24 cellular contexts compared by ENCODE assay signal in the genomic region with DNA sequence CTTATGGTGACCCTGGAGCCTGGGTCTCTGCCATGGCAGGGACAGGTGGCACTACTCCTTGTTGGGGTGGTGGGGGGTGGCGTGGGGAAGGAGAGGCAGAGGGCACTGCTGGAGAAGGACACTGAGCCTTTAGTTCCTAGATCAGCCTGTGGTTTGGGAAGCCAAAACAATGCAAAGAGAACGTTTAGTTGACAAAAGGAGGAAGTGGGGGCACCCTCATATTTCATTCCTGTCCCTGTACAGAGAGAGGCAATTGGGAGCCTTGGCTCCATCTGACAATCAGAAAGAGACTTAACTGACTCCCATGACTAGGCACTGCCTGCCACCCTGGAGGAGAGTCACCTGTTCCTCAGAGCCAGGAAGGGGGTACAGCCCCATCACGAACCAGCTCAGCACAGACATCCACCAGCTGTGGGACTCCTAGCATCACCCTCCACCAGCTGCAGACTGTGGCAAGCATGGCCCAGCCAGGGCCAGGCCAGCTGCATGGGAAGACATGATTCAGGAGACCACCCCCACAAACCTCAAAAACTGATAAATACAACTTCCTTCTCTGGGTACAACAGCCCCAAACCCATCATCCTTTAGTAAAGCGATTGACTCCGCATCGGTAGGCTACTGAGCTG.
"Had no signal": no experiment of that assay in that cellular context is flagged by ENCODE, and none has a peak within 500 bp of the region (broad histone marks: within the 10 kb centered on the region; RNA-seq: fewer than 3 reads in every experiment).

No MANE protein-coding gene starts in this region.

- H3K27me3 Mint-ChIP-seq: activated CD4-positive, alpha-beta memory T cell treated with anti-CD3 and anti-CD28 coated beads for 36 hours; activated T-helper 17 cell treated with anti-CD3 and anti-CD28 coated beads, Interleukin-2, amount 50 U/mL, for 72 hours had no signal

- H3K4me1 Mint-ChIP-seq: activated T-helper 17 cell treated with anti-CD3 and anti-CD28 coated beads, Interleukin-2, amount 50 U/mL, for 72 hours; immature natural killer cell had no signal

- H3K4me3 Mint-ChIP-seq: activated CD4-positive, alpha-beta memory T cell treated with anti-CD3 and anti-CD28 coated beads for 36 hours; activated naive CD8-positive, alpha-beta T cell treated with anti-CD3 and anti-CD28 coated beads, Interleukin-2, amount 10 ng/mL, durations not matched to agents 7 days and 5 days; activated T-helper 17 cell treated with anti-CD3 and anti-CD28 coated beads, Interleukin-2, amount 50 U/mL, for 72 hours; brain; effector memory CD8-positive, alpha-beta T cell; immature natural killer cell; nephron; WTC11 had no signal

- H3K9me3 ChIP-seq: esophagus squamous epithelium, heart right ventricle, left ventricle myocardium inferior, tibial nerve, uterus had no signal

- H3K27ac ChIP-seq: esophagus squamous epithelium, heart right ventricle, left ventricle myocardium inferior, tibial nerve, uterus had no signal

- H3K9me3 Mint-ChIP-seq: activated CD4-positive, alpha-beta memory T cell treated with anti-CD3 and anti-CD28 coated beads for 36 hours; activated naive CD8-positive, alpha-beta T cell treated with anti-CD3 and anti-CD28 coated beads, Interleukin-2, amount 10 ng/mL, durations not matched to agents 7 days and 5 days; activated T-helper 17 cell treated with anti-CD3 and anti-CD28 coated beads, Interleukin-2, amount 50 U/mL, for 72 hours; brain; effector memory CD8-positive, alpha-beta T cell; nephron; WTC11 had no signal

- H3K36me3 Mint-ChIP-seq: activated CD4-positive, alpha-beta memory T cell treated with anti-CD3 and anti-CD28 coated beads for 36 hours; activated naive CD8-positive, alpha-beta T cell treated with anti-CD3 and anti-CD28 coated beads, Interleukin-2, amount 10 ng/mL, durations not matched to agents 7 days and 5 days; brain; immature natural killer cell; WTC11 had no signal

- ATAC-seq: activated T-helper 17 cell treated with anti-CD3 and anti-CD28 coated beads, Interleukin-2, amount 50 U/mL, for 72 hours; effector memory CD8-positive, alpha-beta T cell; heart right ventricle; WTC11 had no signal

- H3K27me3 ChIP-seq: tibial nerve, uterus had no signal

- H3K4me3 ChIP-seq: esophagus squamous epithelium, heart right ventricle, left ventricle myocardium inferior, tibial nerve, uterus had no signal

- H3K36me3 ChIP-seq: esophagus squamous epithelium, heart right ventricle, left ventricle myocardium inferior, tibial nerve, uterus had no signal

- DNase-seq: activated CD4-positive, alpha-beta memory T cell treated with anti-CD3 and anti-CD28 coated beads for 36 hours; activated CD4-positive, alpha-beta T cell treated with anti-CD3 and anti-CD28 coated beads for 4 hours; activated naive CD4-positive, alpha-beta T cell treated with Interleukin-2 at 50 U/mL for 16 hours; activated naive CD8-positive, alpha-beta T cell treated with anti-CD3 and anti-CD28 coated beads, Interleukin-2, amount 10 ng/mL, durations not matched to agents 7 days and 5 days; activated T-cell treated with anti-CD3 and anti-CD28 coated beads, Interleukin-2, amount 50 U/mL, for 1 hour; anterior cingulate cortex; caudate nucleus; effector memory CD8-positive, alpha-beta T cell; esophagus squamous epithelium; heart right ventricle; immature natural killer cell; kidney glomerular epithelial cell; left ventricle myocardium inferior; mammary epithelial cell; midbrain; nucleus accumbens; retina; stimulated activated naive CD4-positive, alpha-beta T cell treated with Interleukin-2 at 50 U/mL for 16 hours; uterus had no signal

- H3K27ac Mint-ChIP-seq: activated CD4-positive, alpha-beta memory T cell treated with anti-CD3 and anti-CD28 coated beads for 36 hours; activated naive CD8-positive, alpha-beta T cell treated with anti-CD3 and anti-CD28 coated beads, Interleukin-2, amount 10 ng/mL, durations not matched to agents 7 days and 5 days; activated T-helper 17 cell treated with anti-CD3 and anti-CD28 coated beads, Interleukin-2, amount 50 U/mL, for 72 hours; brain; effector memory CD8-positive, alpha-beta T cell; immature natural killer cell; nephron; WTC11 had no signal

- H3K4me1 ChIP-seq: esophagus squamous epithelium, heart right ventricle, left ventricle myocardium inferior, tibial nerve, uterus had no signal
